21 cellular contexts compared by ENCODE assay signal in the genomic region with DNA sequence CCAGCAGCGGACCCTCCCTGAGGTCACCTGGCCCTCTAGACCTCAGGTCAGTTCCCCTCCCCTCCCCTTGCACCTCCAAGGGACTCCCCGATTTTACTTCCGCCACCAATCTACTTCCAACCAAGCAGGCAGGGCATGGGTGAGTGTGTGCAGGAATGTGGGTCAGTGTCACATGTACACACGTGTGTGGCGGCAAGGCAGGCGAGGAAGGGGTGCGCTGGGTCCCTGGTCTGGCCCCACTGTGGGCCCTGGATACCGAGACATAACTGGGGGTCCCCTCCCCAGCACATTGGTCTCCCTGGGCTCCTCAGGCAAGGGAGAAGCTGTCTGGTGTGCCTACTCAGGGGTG. TPM values are rescaled to one million over a fixed set of nuclear protein-coding genes. Genes with fewer than 3 reads are reported as not detected.
DNase-seq lines count a peak whose midpoint lies in the region; ATAC-seq and TF ChIP-seq lines count a peak whose summit lies in the region.
"Had no signal": no experiment of that assay in that cellular context is flagged by ENCODE, and none has a peak within 500 bp of the region (broad histone marks: within the 10 kb centered on the region; RNA-seq: fewer than 3 reads in every experiment).

No MANE protein-coding gene starts in this region.

- H3K4me1 Mint-ChIP-seq in dendritic cell treated with granulocyte-macrophage colony-stimulating factor and Interleukin-4, amounts not matched to agents 40 ng/mL and 50 ng/mL, for 4 days (ENCODE audit: low read depth), result peaks cover 81% of the 10 kb centered on the region
- H3K4me1 Mint-ChIP-seq in neural progenitor cell, result peaks cover 29% of the 10 kb centered on the region
- peaks cover 68% of the 10 kb centered on the region for H3K4me1 Mint-ChIP-seq in stimulated activated memory B cell treated with anti-CD40 and anti-IgM and Interleukin-4, amounts not matched to agents 10 μg/mL and 1 μg/mL and 100 μg/mL, for 72 hours

- intact Hi-C loops in dendritic cell treated with granulocyte-macrophage colony-stimulating factor and Interleukin-4, amounts not matched to agents 40 ng/mL and 50 ng/mL, for 4 days (cut with micrococcal nuclease), result no loop called here

- no peaks in the 10 kb centered on the region for H3K36me3 ChIP-seq in Loucy (ENCODE audit: insufficient read depth, low read length)
- H3K36me3 ChIP-seq in neural progenitor cell, result no peaks in the 10 kb centered on the region
- H3K36me3 ChIP-seq in tibial nerve, result no peaks in the 10 kb centered on the region
- H3K36me3 ChIP-seq: HAP-1 had no signal

- H3K27ac Mint-ChIP-seq in dendritic cell treated with granulocyte-macrophage colony-stimulating factor and Interleukin-4, amounts not matched to agents 40 ng/mL and 50 ng/mL, for 4 days, result peak overlapping the region; percentile 90
- peak overlapping the region; percentile 60 for H3K27ac Mint-ChIP-seq in neural progenitor cell
- no peak overlapping the region for H3K27ac Mint-ChIP-seq in stimulated activated memory B cell treated with anti-CD40 and anti-IgM and Interleukin-4, amounts not matched to agents 10 μg/mL and 1 μg/mL and 100 μg/mL, for 72 hours
- H3K27ac Mint-ChIP-seq: CD4-positive, CD25-positive, alpha-beta regulatory T cell had no signal

- no peak for TF ChIP-seq POLR2A in tibial nerve (IDR thresholded peaks at IDR 0.05)

- H3K4me1 ChIP-seq in Loucy (ENCODE audit: insufficient read depth, low read length, poor library complexity, severe bottlenecking), result peaks cover 80% of the 10 kb centered on the region
- peaks cover 21% of the 10 kb centered on the region for H3K4me1 ChIP-seq in neural progenitor cell
- H3K4me1 ChIP-seq in tibial nerve, result peaks cover 2 to 93% (median 85%) of the 10 kb centered on the region in 4 donors
- H3K4me1 ChIP-seq: Caco-2 had no signal

- H3K9me3 Mint-ChIP-seq in dendritic cell treated with granulocyte-macrophage colony-stimulating factor and Interleukin-4, amounts not matched to agents 40 ng/mL and 50 ng/mL, for 4 days, result no peaks in the 10 kb centered on the region
- no peaks in the 10 kb centered on the region for H3K9me3 Mint-ChIP-seq in neural progenitor cell
- H3K9me3 Mint-ChIP-seq in stimulated activated memory B cell treated with anti-CD40 and anti-IgM and Interleukin-4, amounts not matched to agents 10 μg/mL and 1 μg/mL and 100 μg/mL, for 72 hours, result no peaks in the 10 kb centered on the region
- H3K9me3 Mint-ChIP-seq: CD4-positive, CD25-positive, alpha-beta regulatory T cell had no signal

- DNase-seq in neural progenitor cell (ENCODE audit: low spot score) (no peak), tibial nerve (ENCODE audit: low spot score in 2 of 2) (no peak), NCI-H1436 (lab: John Stamatoyannopoulos, UW) (no peak), HEK293T (ENCODE audit: extremely low spot score) (no peak)
- DNase-seq: AML-193; Caco-2; CD4-positive, CD25-positive, alpha-beta regulatory T cell; DMS153; EL; NCI-H1436 treated with DMSO at 0.1 percent for 48 hours; NCI-H2029 treated with DMSO at 0.1 percent for 48 hours; NCI-H446 treated with DMSO at 0.1 percent for 48 hours; NK-92 treated with Interleukin-12 subunit alpha and Interleukin-12 subunit beta, amount 100 ng/mL, for 24 hours; SIG-M5 had no signal

- H3K27ac ChIP-seq in neural progenitor cell, result no peak overlapping the region
- H3K27ac ChIP-seq in tibial nerve, result peak overlapping the region; percentile 72 to 98 (median 96)

- POLR2A ChIA-PET in HEK293T (lab: Yijun Ruan, JAX), result no interaction called here

- peaks cover 53% of the 10 kb centered on the region for H3K27me3 Mint-ChIP-seq in dendritic cell treated with granulocyte-macrophage colony-stimulating factor and Interleukin-4, amounts not matched to agents 40 ng/mL and 50 ng/mL, for 4 days
- peaks cover 13% of the 10 kb centered on the region for H3K27me3 Mint-ChIP-seq in neural progenitor cell (ENCODE audit: insufficient read depth, low read depth)
- peaks cover 14% of the 10 kb centered on the region for H3K27me3 Mint-ChIP-seq in stimulated activated memory B cell treated with anti-CD40 and anti-IgM and Interleukin-4, amounts not matched to agents 10 μg/mL and 1 μg/mL and 100 μg/mL, for 72 hours
- H3K27me3 Mint-ChIP-seq: CD4-positive, CD25-positive, alpha-beta regulatory T cell had no signal

- no peaks in the 10 kb centered on the region for H3K9me2 ChIP-seq in Loucy (replicated peaks; ENCODE audit: low read depth, low read length)

- 0 out of 2 replicates have a peak, but pooled peaks cover 2% of the 10 kb centered on the region for H3F3A ChIP-seq in Loucy (ENCODE audit: low read depth)
- peaks cover 3% of the 10 kb centered on the region for H3F3A ChIP-seq in neural progenitor cell (ENCODE audit: low read depth)

- H3K9ac ChIP-seq in Loucy (ENCODE audit: low read depth, low read length, poor library complexity, severe bottlenecking), result peak overlapping the region; percentile 30
- no peak overlapping the region for H3K9ac ChIP-seq in neural progenitor cell

- H3K4me3 Mint-ChIP-seq in dendritic cell treated with granulocyte-macrophage colony-stimulating factor and Interleukin-4, amounts not matched to agents 40 ng/mL and 50 ng/mL, for 4 days, result no peak overlapping the region
- no peak overlapping the region for H3K4me3 Mint-ChIP-seq in neural progenitor cell
- H3K4me3 Mint-ChIP-seq in stimulated activated memory B cell treated with anti-CD40 and anti-IgM and Interleukin-4, amounts not matched to agents 10 μg/mL and 1 μg/mL and 100 μg/mL, for 72 hours, result no peak overlapping the region
- H3K4me3 Mint-ChIP-seq: CD4-positive, CD25-positive, alpha-beta regulatory T cell had no signal

- no peaks in the 10 kb centered on the region for H3K36me3 Mint-ChIP-seq in dendritic cell treated with granulocyte-macrophage colony-stimulating factor and Interleukin-4, amounts not matched to agents 40 ng/mL and 50 ng/mL, for 4 days (ENCODE audit: low read depth)
- no peaks in the 10 kb centered on the region for H3K36me3 Mint-ChIP-seq in neural progenitor cell
- no peaks in the 10 kb centered on the region for H3K36me3 Mint-ChIP-seq in stimulated activated memory B cell treated with anti-CD40 and anti-IgM and Interleukin-4, amounts not matched to agents 10 μg/mL and 1 μg/mL and 100 μg/mL, for 72 hours
- H3K36me3 Mint-ChIP-seq: CD4-positive, CD25-positive, alpha-beta regulatory T cell had no signal

- no peak overlapping the region for H3K4me2 ChIP-seq in Loucy (ENCODE audit: low read depth, low read length, poor library complexity, severe bottlenecking)
- no peak overlapping the region for H3K4me2 ChIP-seq in neural progenitor cell

- no peaks in the 10 kb centered on the region for H4K20me1 ChIP-seq in Loucy (ENCODE audit: insufficient read depth, low read length, poor library complexity, severe bottlenecking)
- H4K20me1 ChIP-seq in neural progenitor cell (ENCODE audit: low read depth), result no peaks in the 10 kb centered on the region

- H3K79me2 ChIP-seq in Loucy (ENCODE audit: insufficient read depth, low read length) (no peaks in the 10 kb centered on the region), neural progenitor cell (ENCODE audit: low read depth) (no peaks in the 10 kb centered on the region)

- H3K27me3 ChIP-seq in Loucy (ENCODE audit: insufficient read depth, low read length, poor library complexity, severe bottlenecking) (no peaks in the 10 kb centered on the region), neural progenitor cell (no peaks in the 10 kb centered on the region), tibial nerve (no peaks in the 10 kb centered on the region)

- TF ChIP-seq EP300 in tibial nerve (IDR thresholded peaks at IDR 0.05), result no peak

- H3K9me3 ChIP-seq in Loucy (ENCODE audit: insufficient read depth, low read depth, low read length) (no peaks in the 10 kb centered on the region), neural progenitor cell (ENCODE audit: low read depth) (no peaks in the 10 kb centered on the region), tibial nerve (no peaks in the 10 kb centered on the region)
- H3K9me3 ChIP-seq: Caco-2, HAP-1 had no signal

- CTCF ChIA-PET in HEK293T (lab: Yijun Ruan, JAX), result no interaction called here

- WGBS in tibial nerve, 2 donors, result 73 to 84% methylated on average over 7 to 8 of the region's 8 CpGs

- H3K4me3 ChIP-seq in Loucy (ENCODE audit: low read length, poor library complexity, severe bottlenecking), result no peak overlapping the region
- H3K4me3 ChIP-seq in neural progenitor cell, result no peak overlapping the region
- H3K4me3 ChIP-seq in tibial nerve, result no peak overlapping the region
- H3K4me3 ChIP-seq: HAP-1, K562 had no signal

- TF ChIP-seq CTCF in Loucy (conservative IDR thresholded peaks at IDR 0.05; ENCODE audit: low read length), result no peak
- no peak for TF ChIP-seq CTCF in neural progenitor cell (IDR thresholded peaks at IDR 0.05)
- TF ChIP-seq CTCF in tibial nerve (IDR thresholded peaks at IDR 0.05), result no peak

- H2AFZ ChIP-seq in Loucy (ENCODE audit: low read length), result no peak overlapping the region
- no peak overlapping the region for H2AFZ ChIP-seq in neural progenitor cell (replicated peaks)

- ATAC-seq in GM21367 (IDR thresholded peaks at IDR 0.05; ENCODE audit: unreplicated experiment), result no peak
- no peak for ATAC-seq in stimulated activated memory B cell treated with anti-CD40 and anti-IgM and Interleukin-4, amounts not matched to agents 10 μg/mL and 1 μg/mL and 100 μg/mL, for 72 hours
- ATAC-seq: K562 had no signal

TF ChIP-seq in HEK293T, 16 proteins besides CTCF, POLR2A, EP300 and RAD21 (continues in another document):
- TF ChIP-seq FOXA1 (IDR thresholded peaks at IDR 0.05) (no peak), L3MBTL2 (conservative IDR thresholded peaks at IDR 0.05) (no peak), ELF4 (IDR thresholded peaks at IDR 0.05) (no peak), SP1 (IDR thresholded peaks at IDR 0.05) (no peak), SUZ12 (IDR thresholded peaks at IDR 0.05) (no peak), ZNF384 (IDR thresholded peaks at IDR 0.05) (no peak), ARNT (IDR thresholded peaks at IDR 0.05) (no peak), LEF1 (IDR thresholded peaks at IDR 0.05; ENCODE audit: borderline replicate concordance) (no peak), NFRKB (IDR thresholded peaks at IDR 0.05) (no peak), FOXK2 (IDR thresholded peaks at IDR 0.05) (no peak), TARDBP (IDR thresholded peaks at IDR 0.05) (no peak)

RNA-seq across cellular contexts. Expression of gene CSPG4, which starts 14.3 kb away (rescaled TPM):
- total RNA-seq in neural progenitor cell (ENCODE audit: low replicate concordance) (0.07 and 0.37 TPM in 2 replicates), tibial nerve (100 to 1,000 TPM; 100 to 132 (median 115) TPM)
- total RNA-seq: CD4-positive, CD25-positive, alpha-beta regulatory T cell; OCI-LY7 had no signal

RNA-seq across cellular contexts. Expression of gene SNX33, which starts 50.7 kb away (rescaled TPM):
- total RNA-seq in neural progenitor cell (ENCODE audit: low replicate concordance) (10.1 and 20.7 TPM in 2 replicates), tibial nerve (10 to 100 TPM; 29.7 to 44.9 (median 31.1) TPM)

RNA-seq across cellular contexts. Expression of gene IMP3, which starts 58.3 kb away (rescaled TPM):
- 62.1 and 96.1 TPM in 2 replicates for total RNA-seq in neural progenitor cell (ENCODE audit: low replicate concordance)
- 100 to 1,000 TPM; 163 to 179 (median 170) TPM for total RNA-seq in tibial nerve

Comparison
In these comparisons a context has a peak if more than half of its experiments do, and no peak if none do; other contexts are left out.
1. RNA of gene CSPG4, which starts 14.3 kb away (total RNA-seq): 100 to 132 TPM in tibial nerve; 0.07 to 0.37 TPM in neural progenitor cell; every median in the first group is over 10 times any median in the second.